Comparison of ENCODE assay signal across 18 cellular contexts in the genomic region with DNA sequence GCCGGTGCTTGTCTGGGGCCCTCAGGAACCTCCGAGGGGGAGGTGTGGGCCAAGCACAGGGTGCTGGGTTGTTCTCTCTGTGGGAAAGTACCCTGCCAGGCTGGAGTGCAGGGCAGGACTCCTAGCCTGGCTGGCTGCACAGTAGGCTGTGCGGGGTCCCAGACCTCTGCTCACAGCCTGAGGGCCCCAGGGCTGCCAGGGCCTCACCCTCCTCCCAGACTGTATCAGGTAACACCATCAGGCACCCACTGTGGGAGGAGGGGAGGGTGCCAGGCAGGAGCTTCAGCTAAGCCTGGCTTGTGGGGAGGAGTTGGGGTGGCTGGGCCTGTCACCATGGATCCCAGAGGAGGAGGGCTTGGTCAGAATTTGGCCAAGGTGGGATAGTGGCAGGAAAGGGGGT.
DNase-seq lines count a peak whose midpoint lies in the region; ATAC-seq and TF ChIP-seq lines count a peak whose summit lies in the region.
"Had no signal": no experiment of that assay in that cellular context is flagged by ENCODE, and none has a peak within 500 bp of the region (broad histone marks: within the 10 kb centered on the region; RNA-seq: fewer than 3 reads in every experiment).

No MANE protein-coding gene starts in this region.

- no peaks in the 10 kb centered on the region for H3K27me3 ChIP-seq in parathyroid adenoma (ENCODE audit: control insufficient read depth, insufficient read depth, low read length)
- H3K27me3 ChIP-seq in effector memory CD4-positive, alpha-beta T cell (replicated peaks; ENCODE audit: control insufficient read depth, insufficient read depth, low read length, poor library complexity, severe bottlenecking): no peaks in the 10 kb centered on the region

- intact Hi-C loops in natural killer cell (cut with micrococcal nuclease): no loop called here

- H3K27ac Mint-ChIP-seq in natural killer cell treated with Interleukin-12 subunit alpha and Interleukin-12 subunit beta and Interleukin-15 and Interleukin-18, amount 100 ng/mL, for 72 hours: no peak overlapping the region
- H3K27ac Mint-ChIP-seq in natural killer cell: no peak overlapping the region
- H3K27ac Mint-ChIP-seq: CD8-positive, alpha-beta T cell had no signal

- H3K36me3 ChIP-seq in parathyroid adenoma (ENCODE audit: control insufficient read depth, insufficient read depth, low read length): no peaks in the 10 kb centered on the region
- no peaks in the 10 kb centered on the region for H3K36me3 ChIP-seq in effector memory CD4-positive, alpha-beta T cell (ENCODE audit: control insufficient read depth, insufficient read depth, low read length)
- H3K36me3 ChIP-seq: BLaER1 treated with 17β-estradiol and CSF1 and Interleukin-3, amounts not matched to agents 10 nM and 100 nM had no signal

- peaks cover 24 to 26% of the 10 kb centered on the region in 2 donors for H3K27me3 Mint-ChIP-seq in natural killer cell treated with Interleukin-12 subunit alpha and Interleukin-12 subunit beta and Interleukin-15 and Interleukin-18, amount 100 ng/mL, for 72 hours
- peaks cover 24% of the 10 kb centered on the region in 2 donors for H3K27me3 Mint-ChIP-seq in natural killer cell (ENCODE audit: low read depth in 2 of 2)

- peak; percentile 16 to 18 for ATAC-seq in natural killer cell treated with Interleukin-12 subunit alpha and Interleukin-12 subunit beta and Interleukin-15 and Interleukin-18, amount 100 ng/mL, for 72 hours
- no peak for ATAC-seq in natural killer cell
- ATAC-seq: A549; CD8-positive, alpha-beta T cell had no signal

- H3K4me2 ChIP-seq in parathyroid adenoma (ENCODE audit: low read length): no peak overlapping the region
- H3K4me2 ChIP-seq: A549; BLaER1 treated with 17β-estradiol and CSF1 and Interleukin-3, amounts not matched to agents 10 nM and 100 nM had no signal

- H3K4me3 Mint-ChIP-seq in natural killer cell treated with Interleukin-12 subunit alpha and Interleukin-12 subunit beta and Interleukin-15 and Interleukin-18, amount 100 ng/mL, for 72 hours: no peak overlapping the region
- no peak overlapping the region for H3K4me3 Mint-ChIP-seq in natural killer cell
- H3K4me3 Mint-ChIP-seq: CD8-positive, alpha-beta T cell had no signal

- no peaks in the 10 kb centered on the region for H3K9me3 ChIP-seq in parathyroid adenoma (ENCODE audit: control insufficient read depth, low read length)
- H3K9me3 ChIP-seq in effector memory CD4-positive, alpha-beta T cell (ENCODE audit: control insufficient read depth, low read length): no peaks in the 10 kb centered on the region
- H3K9me3 ChIP-seq: A549; BLaER1 treated with 17β-estradiol and CSF1 and Interleukin-3, amounts not matched to agents 10 nM and 100 nM had no signal

- no peak overlapping the region for H3K9ac ChIP-seq in parathyroid adenoma
- H3K9ac ChIP-seq: BLaER1 treated with 17β-estradiol and CSF1 and Interleukin-3, amounts not matched to agents 10 nM and 100 nM had no signal

- no peak overlapping the region for H3K27ac ChIP-seq in parathyroid adenoma
- H3K27ac ChIP-seq in effector memory CD4-positive, alpha-beta T cell (ENCODE audit: insufficient read depth, low read length, poor library complexity, severe bottlenecking): no peak overlapping the region
- H3K27ac ChIP-seq: A549; BLaER1 treated with 17β-estradiol and CSF1 and Interleukin-3, amounts not matched to agents 10 nM and 100 nM; SK-N-MC had no signal

- no peaks in the 10 kb centered on the region for H3K4me1 Mint-ChIP-seq in natural killer cell treated with Interleukin-12 subunit alpha and Interleukin-12 subunit beta and Interleukin-15 and Interleukin-18, amount 100 ng/mL, for 72 hours (ENCODE audit: low read depth in 2 of 2)
- H3K4me1 Mint-ChIP-seq in natural killer cell: no peaks in the 10 kb centered on the region

- no peak overlapping the region for H3K4me3 ChIP-seq in parathyroid adenoma (ENCODE audit: low read depth, low read length)
- H3K4me3 ChIP-seq in effector memory CD4-positive, alpha-beta T cell (ENCODE audit: insufficient read depth, low read depth, low read length, poor library complexity, severe bottlenecking): no peak overlapping the region
- H3K4me3 ChIP-seq: A549; BLaER1 treated with 17β-estradiol and CSF1 and Interleukin-3, amounts not matched to agents 10 nM and 100 nM; SK-N-MC had no signal

- peaks cover 32% of the 10 kb centered on the region for H3K4me1 ChIP-seq in parathyroid adenoma
- H3K4me1 ChIP-seq in effector memory CD4-positive, alpha-beta T cell (ENCODE audit: control insufficient read depth, insufficient read depth, low read length, poor library complexity, severe bottlenecking): no peaks in the 10 kb centered on the region

- H3K9me3 Mint-ChIP-seq in natural killer cell treated with Interleukin-12 subunit alpha and Interleukin-12 subunit beta and Interleukin-15 and Interleukin-18, amount 100 ng/mL, for 72 hours: no peaks in the 10 kb centered on the region
- H3K9me3 Mint-ChIP-seq in natural killer cell: no peaks in the 10 kb centered on the region
- H3K9me3 Mint-ChIP-seq: CD8-positive, alpha-beta T cell had no signal

- TF ChIP-seq CTCF in natural killer cell (IDR thresholded peaks at IDR 0.05) (no peak), parathyroid adenoma (IDR thresholded peaks at IDR 0.05) (no peak)

- DNase-seq in natural killer cell treated with Interleukin-12 subunit alpha and Interleukin-12 subunit beta and Interleukin-15 and Interleukin-18, amount 100 ng/mL, for 72 hours (ENCODE audit: low spot score): peak; percentile 49
- DNase-seq in natural killer cell (no peak), NCI-H2171 treated with DMSO at 0.1 percent for 48 hours (lab: John Stamatoyannopoulos, UW) (peak; percentile 39), NCI-H1694 (lab: John Stamatoyannopoulos, UW) (no peak), LoVo (ENCODE audit: low spot score) (no peak)
- DNase-seq in effector memory CD4-positive, alpha-beta T cell: no peak
- DNase-seq: CD8-positive, alpha-beta T cell; DMS79; KBM-7; NCI-H1105 treated with DMSO at 0.1 percent for 48 hours; NCI-H1694 treated with DMSO at 0.1 percent for 48 hours; NCI-H748 treated with DMSO at 0.1 percent for 48 hours; NK-92 treated with Interleukin-12 subunit alpha and Interleukin-12 subunit beta, amount 100 ng/mL, for 24 hours; Right ventricle myocardium superior had no signal

- H2AFZ ChIP-seq in parathyroid adenoma: peak overlapping the region; percentile 21

- no peaks in the 10 kb centered on the region for H3K79me2 ChIP-seq in parathyroid adenoma

- H3K36me3 Mint-ChIP-seq in natural killer cell treated with Interleukin-12 subunit alpha and Interleukin-12 subunit beta and Interleukin-15 and Interleukin-18, amount 100 ng/mL, for 72 hours: no peaks in the 10 kb centered on the region
- no peaks in the 10 kb centered on the region for H3K36me3 Mint-ChIP-seq in natural killer cell
- H3K36me3 Mint-ChIP-seq: CD8-positive, alpha-beta T cell had no signal

Comparison
In these comparisons a context has a peak if more than half of its experiments do, and no peak if none do; other contexts are left out.
1. ATAC-seq: peak in natural killer cell treated with Interleukin-12 subunit alpha and Interleukin-12 subunit beta and Interleukin-15 and Interleukin-18, amount 100 ng/mL, for 72 hours (2 of 2); none in natural killer cell (0 of 3).
2. DNase-seq: peak in natural killer cell treated with Interleukin-12 subunit alpha and Interleukin-12 subunit beta and Interleukin-15 and Interleukin-18, amount 100 ng/mL, for 72 hours (single experiment) and NCI-H2171 treated with DMSO at 0.1 percent for 48 hours (single experiment); none in natural killer cell (single experiment), NCI-H1694 (single experiment), effector memory CD4-positive, alpha-beta T cell (0 of 3) and LoVo (single experiment).